ENCODE assay signal across 19 cellular contexts in genomic region chr4:125770814-125771398, GRCh38.
DNase-seq lines count a peak whose midpoint lies in the region; ATAC-seq, FAIRE-seq and TF ChIP-seq lines count a peak whose summit lies in the region.
"Had no signal": no experiment of that assay in that cellular context is flagged by ENCODE, and none has a peak within 500 bp of the region (broad histone marks: within the 10 kb centered on the region; RNA-seq: fewer than 3 reads in every experiment).

No MANE protein-coding gene starts in this region.

- H3K27ac ChIP-seq in Karpas-422 (ENCODE audit: low read length) (no peak overlapping the region), smooth muscle cell (ENCODE audit: low read depth) (no peak overlapping the region)
- H3K27ac ChIP-seq: A549, C4-2B, GM23248 had no signal

- no peaks in the 10 kb centered on the region for H3K4me1 ChIP-seq in Karpas-422 (ENCODE audit: low read length)
- no peaks in the 10 kb centered on the region for H3K4me1 ChIP-seq in smooth muscle cell (ENCODE audit: low read depth)
- H3K4me1 ChIP-seq: A549 had no signal

- H3K79me2 ChIP-seq in Karpas-422 (ENCODE audit: low read length), result no peaks in the 10 kb centered on the region
- no peaks in the 10 kb centered on the region for H3K79me2 ChIP-seq in smooth muscle cell (ENCODE audit: low read depth)

- no peak for DNase-seq in Karpas-422
- no peak for DNase-seq in smooth muscle cell (lab: John Stamatoyannopoulos, UW; ENCODE audit: unreplicated experiment)
- DNase-seq in NCI-H1105 (lab: John Stamatoyannopoulos, UW), result no peak
- DNase-seq in Kasumi-1 (lab: John Stamatoyannopoulos, UW), result no peak
- DNase-seq in NCI-H82 (lab: John Stamatoyannopoulos, UW), result no peak
- DNase-seq: BE2C; CD4-positive, alpha-beta memory T cell; DMS79; GM23248 had no signal

- no peak for TF ChIP-seq CTCF in smooth muscle cell (IDR thresholded peaks at IDR 0.05; ENCODE audit: borderline replicate concordance, insufficient read depth, poor library complexity, severe bottlenecking)

- H3K36me3 ChIP-seq in Karpas-422 (ENCODE audit: insufficient read depth, low read length) (no peaks in the 10 kb centered on the region), smooth muscle cell (ENCODE audit: low read depth) (no peaks in the 10 kb centered on the region)
- H3K36me3 ChIP-seq: BE2C had no signal

- H3K9me2 ChIP-seq in Karpas-422 (replicated peaks; ENCODE audit: insufficient read depth, low read length), result no peaks in the 10 kb centered on the region

- H3K4me3 ChIP-seq in Karpas-422 (ENCODE audit: low read length), result no peak overlapping the region
- no peak overlapping the region for H3K4me3 ChIP-seq in smooth muscle cell
- H3K4me3 ChIP-seq: A549, GM23248 had no signal

- H3K27me3 ChIP-seq in Karpas-422 (ENCODE audit: low read length) (no peaks in the 10 kb centered on the region), smooth muscle cell (ENCODE audit: low read depth) (no peaks in the 10 kb centered on the region)
- H3K27me3 ChIP-seq: BE2C had no signal

- H2AFZ ChIP-seq in Karpas-422 (ENCODE audit: low read length), result 0 out of 2 replicates have a peak overlapping the region, but pooled peaks have one; percentile 17
- no peak overlapping the region for H2AFZ ChIP-seq in smooth muscle cell (ENCODE audit: low read depth)
- H2AFZ ChIP-seq: GM23248 had no signal

- H3K9ac ChIP-seq in Karpas-422 (ENCODE audit: low read length), result no peak overlapping the region
- H3K9ac ChIP-seq in smooth muscle cell (ENCODE audit: low read depth), result no peak overlapping the region
- H3K9ac ChIP-seq: GM23248 had no signal

- H3F3A ChIP-seq in smooth muscle cell (ENCODE audit: low read depth), result no peaks in the 10 kb centered on the region

- H3K4me2 ChIP-seq in Karpas-422 (ENCODE audit: low read depth, low read length, poor library complexity, severe bottlenecking) (no peak overlapping the region), smooth muscle cell (no peak overlapping the region)
- H3K4me2 ChIP-seq: A549 had no signal

- peak; percentile 54 for FAIRE-seq in endometrium (lab: Jason Lieb, UNC)
- FAIRE-seq: A549, G401.6, GM12892, H54, HepG2, HTR-8/SVneo had no signal

- H4K20me1 ChIP-seq in Karpas-422 (ENCODE audit: insufficient read depth, low read depth, low read length) (no peaks in the 10 kb centered on the region), smooth muscle cell (ENCODE audit: low read depth) (no peaks in the 10 kb centered on the region)

- WGBS in smooth muscle cell (ENCODE audit: low lambda C conversion rate), result 57% methylated on average over 6 of the region's 6 CpGs

- H3K9me3 ChIP-seq in Karpas-422 (ENCODE audit: low read length) (peaks cover 5% of the 10 kb centered on the region), smooth muscle cell (replicated peaks; ENCODE audit: low read depth) (peaks cover 5% of the 10 kb centered on the region)
- H3K9me3 ChIP-seq: A549, BE2C had no signal

- ATAC-seq in HG03097 (IDR thresholded peaks at IDR 0.05; ENCODE audit: low FRiP score, unreplicated experiment), result peak; percentile 44
- ATAC-seq: A549, HCT116, HepG2 had no signal
